In the genomic region with DNA sequence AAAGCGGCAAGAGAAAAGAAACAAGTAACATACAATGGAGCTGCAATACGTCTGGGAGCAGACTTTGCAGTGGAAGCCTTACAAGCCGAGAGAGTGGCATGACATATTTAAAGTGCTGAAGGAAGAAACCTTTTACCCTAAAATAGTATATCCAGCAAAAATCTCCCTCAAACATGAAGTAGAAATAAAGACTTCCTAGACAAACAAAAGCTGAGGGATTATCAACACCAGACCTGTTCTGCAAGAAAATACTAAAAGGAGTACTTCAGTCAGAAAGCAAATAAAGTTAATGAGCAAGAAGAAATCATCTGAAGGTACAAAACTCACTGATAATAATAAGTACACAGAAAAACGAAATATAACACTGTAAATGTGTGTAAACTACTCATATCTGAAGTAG, we compare ENCODE assay signal across 33 cellular contexts.
"Had no signal": no experiment of that assay in that cellular context is flagged by ENCODE, and none has a peak within 500 bp of the region (broad histone marks: within the 10 kb centered on the region; RNA-seq: fewer than 3 reads in every experiment).

No MANE protein-coding gene starts in this region.

- H3K4me3 Mint-ChIP-seq: activated CD4-positive, alpha-beta memory T cell treated with anti-CD3 and anti-CD28 coated beads, Interleukin-2, amount 10 ng/mL, durations not matched to agents 7 days and 5 days; activated CD4-positive, alpha-beta T cell treated with anti-CD3 and anti-CD28 coated beads, Interleukin-2, amount 10 ng/mL, durations not matched to agents 7 days and 5 days; activated naive CD4-positive, alpha-beta T cell treated with anti-CD3 and anti-CD28 coated beads for 36 hours; activated naive CD4-positive, alpha-beta T cell treated with anti-CD3 and anti-CD28 coated beads, Interleukin-2, amount 50 U/mL, for 24 hours; activated naive CD8-positive, alpha-beta T cell treated with anti-CD3 and anti-CD28 coated beads for 36 hours; activated naive CD8-positive, alpha-beta T cell treated with anti-CD3 and anti-CD28 coated beads, Interleukin-2, amount 50 U/mL, for 24 hours; activated T-cell treated with anti-CD3 and anti-CD28 coated beads, Interleukin-2, amount 50 U/mL, for 4 hours; activated T-helper 1 cell treated with anti-CD3 and anti-CD28 coated beads, Interleukin-12 subunit alpha, Interleukin-12 subunit beta, Interleukin-2, Interleukin-4 antibody, amounts not matched to agents 30 ng/mL and 10 ng/mL and 1 ng/mL, durations not matched to agents 14 hours and 24 hours and 36 hours; effector memory CD8-positive, alpha-beta T cell; T-helper 17 cell; T-helper 2 cell treated with Interferon-gamma antibody and Interleukin-4, amounts not matched to agents 5 μg/mL and 100 μg/mL, for 36 hours had no signal

- H3K4me1 ChIP-seq: adrenal gland, body of pancreas, esophagus muscularis mucosa had no signal

- ATAC-seq: activated naive CD8-positive, alpha-beta T cell treated with anti-CD3 and anti-CD28 coated beads, Interleukin-2, amount 50 U/mL, for 24 hours; activated T-cell treated with anti-CD3 and anti-CD28 coated beads, Interleukin-2, amount 50 U/mL, for 4 hours; body of pancreas; effector memory CD8-positive, alpha-beta T cell; T-helper 17 cell had no signal

- H3K27ac ChIP-seq: adrenal gland, body of pancreas, esophagus muscularis mucosa had no signal

- H3K4me1 Mint-ChIP-seq: activated CD4-positive, alpha-beta memory T cell treated with anti-CD3 and anti-CD28 coated beads, Interleukin-2, amount 10 ng/mL, durations not matched to agents 7 days and 5 days; activated naive CD8-positive, alpha-beta T cell treated with anti-CD3 and anti-CD28 coated beads for 36 hours; activated naive CD8-positive, alpha-beta T cell treated with anti-CD3 and anti-CD28 coated beads, Interleukin-2, amount 50 U/mL, for 24 hours; T-helper 17 cell had no signal

- H3K27ac Mint-ChIP-seq: activated CD4-positive, alpha-beta memory T cell treated with anti-CD3 and anti-CD28 coated beads, Interleukin-2, amount 10 ng/mL, durations not matched to agents 7 days and 5 days; activated CD4-positive, alpha-beta T cell treated with anti-CD3 and anti-CD28 coated beads, Interleukin-2, amount 10 ng/mL, durations not matched to agents 7 days and 5 days; activated naive CD4-positive, alpha-beta T cell treated with anti-CD3 and anti-CD28 coated beads for 36 hours; activated naive CD4-positive, alpha-beta T cell treated with anti-CD3 and anti-CD28 coated beads, Interleukin-2, amount 50 U/mL, for 24 hours; activated naive CD8-positive, alpha-beta T cell treated with anti-CD3 and anti-CD28 coated beads for 36 hours; activated naive CD8-positive, alpha-beta T cell treated with anti-CD3 and anti-CD28 coated beads, Interleukin-2, amount 50 U/mL, for 24 hours; activated T-helper 1 cell treated with anti-CD3 and anti-CD28 coated beads, Interleukin-12 subunit alpha, Interleukin-12 subunit beta, Interleukin-2, Interleukin-4 antibody, amounts not matched to agents 30 ng/mL and 10 ng/mL and 1 ng/mL, durations not matched to agents 14 hours and 24 hours and 36 hours; activated T-helper 2 cell treated with anti-CD3 and anti-CD28 coated beads, Interferon-gamma antibody, Interleukin-2, Interleukin-4, amounts not matched to agents 10 μg/mL and 5 μg/mL and 100 μg/mL, durations not matched to agents 14 hours and 24 hours and 36 hours; effector memory CD8-positive, alpha-beta T cell; T-helper 17 cell; T-helper 2 cell treated with Interferon-gamma antibody and Interleukin-4, amounts not matched to agents 5 μg/mL and 100 μg/mL, for 36 hours had no signal

- H3K9me3 Mint-ChIP-seq: activated T-helper 2 cell treated with anti-CD3 and anti-CD28 coated beads, Interferon-gamma antibody, Interleukin-2, Interleukin-4, amounts not matched to agents 10 μg/mL and 5 μg/mL and 100 μg/mL, durations not matched to agents 14 hours and 24 hours and 36 hours had no signal

- H3K27me3 ChIP-seq: adrenal gland, body of pancreas, esophagus muscularis mucosa had no signal

- DNase-seq: activated CD4-positive, alpha-beta memory T cell treated with anti-CD3 and anti-CD28 coated beads, Interleukin-2, amount 10 ng/mL, durations not matched to agents 7 days and 5 days; activated CD4-positive, alpha-beta T cell treated with anti-CD3 and anti-CD28 coated beads for 1 hour; activated CD4-positive, alpha-beta T cell treated with anti-CD3 and anti-CD28 coated beads for 4 hours; activated CD4-positive, alpha-beta T cell treated with anti-CD3 and anti-CD28 coated beads, Interleukin-2, amount 10 ng/mL, durations not matched to agents 7 days and 5 days; activated CD4-positive, alpha-beta T cell treated with anti-CD3 and anti-CD28 coated beads, Interleukin-2, amount 50 U/mL, for 4 hours; activated CD4-positive, CD25-positive, alpha-beta regulatory T cell; activated CD8-positive, alpha-beta memory T cell treated with anti-CD3 and anti-CD28 coated beads, Interleukin-2, amount 50 U/mL, for 48 hours; activated effector memory CD4-positive, alpha-beta T cell treated with anti-CD3 and anti-CD28 coated beads, Interleukin-2, amount 50 U/mL, for 16 hours; activated naive CD4-positive, alpha-beta T cell treated with anti-CD3 and anti-CD28 coated beads for 36 hours; activated naive CD8-positive, alpha-beta T cell treated with anti-CD3 and anti-CD28 coated beads for 36 hours; activated naive CD8-positive, alpha-beta T cell treated with anti-CD3 and anti-CD28 coated beads, Interleukin-2, amount 50 U/mL, for 24 hours; activated T-cell treated with anti-CD3 and anti-CD28 coated beads for 4 hours; activated T-cell treated with anti-CD3 and anti-CD28 coated beads, Interleukin-2, amount 50 U/mL, for 4 hours; adrenal gland; amygdala; aorta; body of pancreas; caudate nucleus; cortex of kidney; dermis blood vessel endothelial cell; effector CD4-positive, alpha-beta T cell; effector memory CD8-positive, alpha-beta T cell; erythroblast; foreskin melanocyte; head of caudate nucleus; T-helper 1 cell; T-helper 17 cell; T1000 had no signal

- H3K27me3 Mint-ChIP-seq: activated naive CD8-positive, alpha-beta T cell treated with anti-CD3 and anti-CD28 coated beads for 36 hours; effector memory CD8-positive, alpha-beta T cell; T-helper 17 cell had no signal
